Comparison of ENCODE assay signal across 27 cellular contexts in genomic region chr9:129012893-129013448, GRCh38.
"Had no signal": no experiment of that assay in that cellular context is flagged by ENCODE, and none has a peak within 500 bp of the region (broad histone marks: within the 10 kb centered on the region; RNA-seq: fewer than 3 reads in every experiment).

No MANE protein-coding gene starts in this region.

- ATAC-seq: activated CD8-positive, alpha-beta memory T cell treated with anti-CD3 and anti-CD28 coated beads, Interleukin-2, amount 10 ng/mL, durations not matched to agents 7 days and 5 days; activated CD8-positive, alpha-beta T cell treated with anti-CD3 and anti-CD28 coated beads, Interleukin-2, amount 10 ng/mL, durations not matched to agents 7 days and 5 days; body of pancreas; left colon; right cardiac atrium; T-helper 17 cell had no signal

- H3K27ac ChIP-seq: body of pancreas, cardiac muscle cell, colonic mucosa, suprapubic skin, tibial artery had no signal

- H3K4me1 ChIP-seq: body of pancreas, colonic mucosa had no signal

- H3K27me3 ChIP-seq: body of pancreas, cardiac muscle cell, colonic mucosa, gastrocnemius medialis, suprapubic skin, tibial artery had no signal

- H3K9me3 ChIP-seq: body of pancreas, colonic mucosa, gastrocnemius medialis, suprapubic skin, tibial artery had no signal

- DNase-seq: activated CD4-positive, alpha-beta T cell treated with anti-CD3 and anti-CD28 coated beads, Interleukin-2, amount 50 U/mL, for 1 hour; activated CD8-positive, alpha-beta memory T cell treated with anti-CD3 and anti-CD28 coated beads, Interleukin-2, amount 10 ng/mL, durations not matched to agents 7 days and 5 days; activated CD8-positive, alpha-beta T cell treated with anti-CD3 and anti-CD28 coated beads, Interleukin-2, amount 10 ng/mL, durations not matched to agents 7 days and 5 days; activated T-cell treated with anti-CD3 and anti-CD28 coated beads, Interleukin-2, amount 50 U/mL, for 48 hours; aorta; body of pancreas; cerebellar nuclear complex; colonic mucosa; effector CD8-positive, alpha-beta T cell; erythroblast; head of caudate nucleus; hypothalamus; immature natural killer cell; left colon; mammary epithelial cell; naive B cell; nephron progenitor cell; stimulated activated CD4-positive, alpha-beta T cell treated with anti-CD3 and anti-CD28 coated beads, Interleukin-15, amount 100 ng/mL, for 24 hours; stimulated activated CD4-positive, alpha-beta T cell treated with anti-CD3 and anti-CD28 coated beads, Interleukin-2, amount 100 ng/mL, for 24 hours; stimulated activated naive CD4-positive, alpha-beta T cell; T-helper 17 cell; T1000; tibial artery had no signal

- H3K4me3 ChIP-seq: body of pancreas, cardiac muscle cell, colonic mucosa, gastrocnemius medialis, suprapubic skin, tibial artery had no signal
